In genomic region chr13:30998548-30999140, GRCh38 we compare ENCODE assay signal across 15 cellular contexts.
DNase-seq lines count a peak whose midpoint lies in the region; ATAC-seq and TF ChIP-seq lines count a peak whose summit lies in the region.
"Had no signal": no experiment of that assay in that cellular context is flagged by ENCODE, and none has a peak within 500 bp of the region (broad histone marks: within the 10 kb centered on the region; RNA-seq: fewer than 3 reads in every experiment).

No MANE protein-coding gene starts in this region.

- ATAC-seq in GM18511 (IDR thresholded peaks at IDR 0.05; ENCODE audit: unreplicated experiment): no peak
- no peak for ATAC-seq in GM21737 (IDR thresholded peaks at IDR 0.05; ENCODE audit: unreplicated experiment)
- no peak for ATAC-seq in HG02798 (IDR thresholded peaks at IDR 0.05; ENCODE audit: poor library complexity, unreplicated experiment)
- ATAC-seq: left lobe of liver had no signal

- no peaks in the 10 kb centered on the region for H3K36me3 ChIP-seq in mesodermal cell (ENCODE audit: control insufficient read depth, insufficient read depth, low read length)
- H3K36me3 ChIP-seq: tibial nerve had no signal

- 65 to 73% methylated on average over 3 to 5 of the region's 5 CpGs for WGBS in mesodermal cell (ENCODE audit: insufficient coverage in 2 of 2), 2 experiments

- H3K27ac ChIP-seq in cingulate gyrus (ENCODE audit: low read depth, low read length): peak overlapping the region; percentile 73
- H3K27ac ChIP-seq in mesodermal cell (ENCODE audit: low read depth, low read length, severe bottlenecking): peak overlapping the region; percentile 16
- H3K27ac ChIP-seq: epithelial cell of prostate, tibial nerve had no signal

- H3K4me3 ChIP-seq in AG10803 (ENCODE audit: low read length) (no peak overlapping the region), mesodermal cell (ENCODE audit: extremely low read depth, insufficient read depth, low read length, poor library complexity, severe bottlenecking) (no peak overlapping the region)
- H3K4me3 ChIP-seq: tibial nerve had no signal

- TF ChIP-seq CTCF in AG10803 (conservative IDR thresholded peaks at IDR 0.05; ENCODE audit: low read length): no peak

- peaks cover 5% of the 10 kb centered on the region for H3K4me1 ChIP-seq in mesodermal cell (ENCODE audit: control insufficient read depth, insufficient read depth, low read length, poor library complexity, severe bottlenecking)
- H3K4me1 ChIP-seq: tibial nerve had no signal

- no peaks in the 10 kb centered on the region for H3K9me3 ChIP-seq in mesodermal cell (ENCODE audit: control insufficient read depth, low read length)
- H3K9me3 ChIP-seq: tibial nerve had no signal

- DNase-seq in AG10803 (ENCODE audit: low read depth) (peak; percentile 58), NCI-H2227 (lab: John Stamatoyannopoulos, UW; ENCODE audit: unreplicated experiment) (peak; percentile 36)
- DNase-seq in activated CD4-positive, alpha-beta T cell treated with anti-CD3 and anti-CD28 coated beads, Interleukin-2, amount 50 U/mL, for 1 hour: no peak
- DNase-seq: activated CD4-positive, alpha-beta T cell treated with anti-CD3 and anti-CD28 coated beads, Interleukin-2, amount 50 U/mL, for 48 hours; CD4-positive, CD25-positive, alpha-beta regulatory T cell; Karpas-422; SW 1271 had no signal
